1 cellular context compared by ENCODE assay signal in genomic region chr4:153267915-153268694, GRCh38.
TF ChIP-seq lines count a peak whose summit lies in the region.

No MANE protein-coding gene starts in this region.

TF ChIP-seq in GM23338, 12 proteins besides CTCF, POLR2A, EP300 and RAD21:
- TF ChIP-seq REST (IDR thresholded peaks at IDR 0.05; ENCODE audit: unreplicated experiment): no peak
- no peak for TF ChIP-seq STAT1 (IDR thresholded peaks at IDR 0.05; ENCODE audit: unreplicated experiment)
- TF ChIP-seq ZNF331 (CRISPR knock-in tag; IDR thresholded peaks at IDR 0.05; ENCODE audit: low read depth): no peak
- no peak for TF ChIP-seq CREB1 (CRISPR knock-in tag; IDR thresholded peaks at IDR 0.05; ENCODE audit: low read depth)
